Comparison of ENCODE assay signal across 3 cellular contexts in the genomic region with DNA sequence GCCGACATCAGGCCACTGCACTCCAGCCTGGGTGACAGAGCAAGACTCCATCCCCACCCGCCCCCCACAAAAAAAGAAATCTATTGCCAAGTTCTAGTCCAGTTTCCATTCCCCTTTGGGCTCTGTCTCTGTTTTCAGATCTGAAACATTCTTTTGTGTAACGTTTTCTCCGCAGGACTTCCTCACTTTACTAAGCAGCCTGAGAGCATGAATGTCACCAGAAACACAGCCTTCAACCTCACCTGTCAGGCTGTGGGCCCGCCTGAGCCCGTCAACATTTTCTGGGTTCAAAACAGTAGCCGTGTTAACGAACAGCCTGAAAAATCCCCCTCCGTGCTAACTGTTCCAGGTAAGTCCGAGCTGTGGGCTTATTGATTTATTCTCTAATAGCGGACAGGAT.
TF ChIP-seq lines count a peak whose summit lies in the region.

No MANE protein-coding gene starts in this region.

TF ChIP-seq in HCT116, 20 proteins besides CTCF, POLR2A, EP300 and RAD21:
- TF ChIP-seq SIN3A (IDR thresholded peaks at IDR 0.05; ENCODE audit: low read depth): no peak
- no peak for TF ChIP-seq ZNF274 (IDR thresholded peaks at IDR 0.05; ENCODE audit: low read depth, low read length)
- no peak for TF ChIP-seq EZH2 (IDR thresholded peaks at IDR 0.05)
- no peak for TF ChIP-seq CEBPB (IDR thresholded peaks at IDR 0.05; ENCODE audit: low read depth)
- no peak for TF ChIP-seq TCF7L2 (IDR thresholded peaks at IDR 0.05; ENCODE audit: borderline replicate concordance, extremely low read depth, insufficient read depth, insufficient read length)
- no peak for TF ChIP-seq YY1 (IDR thresholded peaks at IDR 0.05; ENCODE audit: extremely low read depth, insufficient replicate concordance, low read depth, low read length)
- no peak for TF ChIP-seq SP1 (IDR thresholded peaks at IDR 0.05; ENCODE audit: low read depth)
- TF ChIP-seq CBX3 (IDR thresholded peaks at IDR 0.05; ENCODE audit: low read depth): no peak
- TF ChIP-seq ZFX (IDR thresholded peaks at IDR 0.05): no peak
- TF ChIP-seq, protein P1, sequence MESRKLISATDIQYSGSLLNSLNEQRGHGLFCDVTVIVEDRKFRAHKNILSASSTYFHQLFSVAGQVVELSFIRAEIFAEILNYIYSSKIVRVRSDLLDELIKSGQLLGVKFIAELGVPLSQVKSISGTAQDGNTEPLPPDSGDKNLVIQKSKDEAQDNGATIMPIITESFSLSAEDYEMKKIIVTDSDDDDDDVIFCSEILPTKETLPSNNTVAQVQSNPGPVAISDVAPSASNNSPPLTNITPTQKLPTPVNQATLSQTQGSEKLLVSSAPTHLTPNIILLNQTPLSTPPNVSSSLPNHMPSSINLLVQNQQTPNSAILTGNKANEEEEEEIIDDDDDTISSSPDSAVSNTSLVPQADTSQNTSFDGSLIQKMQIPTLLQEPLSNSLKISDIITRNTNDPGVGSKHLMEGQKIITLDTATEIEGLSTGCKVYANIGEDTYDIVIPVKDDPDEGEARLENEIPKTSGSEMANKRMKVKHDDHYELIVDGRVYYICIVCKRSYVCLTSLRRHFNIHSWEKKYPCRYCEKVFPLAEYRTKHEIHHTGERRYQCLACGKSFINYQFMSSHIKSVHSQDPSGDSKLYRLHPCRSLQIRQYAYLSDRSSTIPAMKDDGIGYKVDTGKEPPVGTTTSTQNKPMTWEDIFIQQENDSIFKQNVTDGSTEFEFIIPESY (IDR thresholded peaks at IDR 0.05; ENCODE audit: extremely low read depth, insufficient replicate concordance, low read length): no peak
- TF ChIP-seq EZH2phosphoT487 (IDR thresholded peaks at IDR 0.05; ENCODE audit: borderline replicate concordance): no peak
- TF ChIP-seq, protein P2, sequence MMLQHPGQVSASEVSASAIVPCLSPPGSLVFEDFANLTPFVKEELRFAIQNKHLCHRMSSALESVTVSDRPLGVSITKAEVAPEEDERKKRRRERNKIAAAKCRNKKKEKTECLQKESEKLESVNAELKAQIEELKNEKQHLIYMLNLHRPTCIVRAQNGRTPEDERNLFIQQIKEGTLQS (IDR thresholded peaks at IDR 0.05): no peak
- TF ChIP-seq ELF1 (IDR thresholded peaks at IDR 0.05; ENCODE audit: borderline replicate concordance, low read depth): no peak
- TF ChIP-seq, protein P3, sequence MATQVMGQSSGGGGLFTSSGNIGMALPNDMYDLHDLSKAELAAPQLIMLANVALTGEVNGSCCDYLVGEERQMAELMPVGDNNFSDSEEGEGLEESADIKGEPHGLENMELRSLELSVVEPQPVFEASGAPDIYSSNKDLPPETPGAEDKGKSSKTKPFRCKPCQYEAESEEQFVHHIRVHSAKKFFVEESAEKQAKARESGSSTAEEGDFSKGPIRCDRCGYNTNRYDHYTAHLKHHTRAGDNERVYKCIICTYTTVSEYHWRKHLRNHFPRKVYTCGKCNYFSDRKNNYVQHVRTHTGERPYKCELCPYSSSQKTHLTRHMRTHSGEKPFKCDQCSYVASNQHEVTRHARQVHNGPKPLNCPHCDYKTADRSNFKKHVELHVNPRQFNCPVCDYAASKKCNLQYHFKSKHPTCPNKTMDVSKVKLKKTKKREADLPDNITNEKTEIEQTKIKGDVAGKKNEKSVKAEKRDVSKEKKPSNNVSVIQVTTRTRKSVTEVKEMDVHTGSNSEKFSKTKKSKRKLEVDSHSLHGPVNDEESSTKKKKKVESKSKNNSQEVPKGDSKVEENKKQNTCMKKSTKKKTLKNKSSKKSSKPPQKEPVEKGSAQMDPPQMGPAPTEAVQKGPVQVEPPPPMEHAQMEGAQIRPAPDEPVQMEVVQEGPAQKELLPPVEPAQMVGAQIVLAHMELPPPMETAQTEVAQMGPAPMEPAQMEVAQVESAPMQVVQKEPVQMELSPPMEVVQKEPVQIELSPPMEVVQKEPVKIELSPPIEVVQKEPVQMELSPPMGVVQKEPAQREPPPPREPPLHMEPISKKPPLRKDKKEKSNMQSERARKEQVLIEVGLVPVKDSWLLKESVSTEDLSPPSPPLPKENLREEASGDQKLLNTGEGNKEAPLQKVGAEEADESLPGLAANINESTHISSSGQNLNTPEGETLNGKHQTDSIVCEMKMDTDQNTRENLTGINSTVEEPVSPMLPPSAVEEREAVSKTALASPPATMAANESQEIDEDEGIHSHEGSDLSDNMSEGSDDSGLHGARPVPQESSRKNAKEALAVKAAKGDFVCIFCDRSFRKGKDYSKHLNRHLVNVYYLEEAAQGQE (IDR thresholded peaks at IDR 0.05; ENCODE audit: low read depth): no peak

TF ChIP-seq in liver, 16 proteins besides CTCF, POLR2A, EP300 and RAD21:
- TF ChIP-seq FOXA1 (IDR thresholded peaks at IDR 0.05) (no peak), TAF1 (conservative IDR thresholded peaks at IDR 0.05) (no peak), NR2F2 (IDR thresholded peaks at IDR 0.05) (no peak), FOXA2 (IDR thresholded peaks at IDR 0.05) (no peak), EGR1 (IDR thresholded peaks at IDR 0.05; ENCODE audit: low read depth in 2 of 2) (no peak), YY1 (IDR thresholded peaks at IDR 0.05) (no peak), HNF4G (IDR thresholded peaks at IDR 0.05) (no peak), SP1 (IDR thresholded peaks at IDR 0.05) (no peak)
- TF ChIP-seq, protein P1 (IDR thresholded peaks at IDR 0.05): no peak
- TF ChIP-seq, protein P2 (IDR thresholded peaks at IDR 0.05): no peak
- TF ChIP-seq, protein P4, sequence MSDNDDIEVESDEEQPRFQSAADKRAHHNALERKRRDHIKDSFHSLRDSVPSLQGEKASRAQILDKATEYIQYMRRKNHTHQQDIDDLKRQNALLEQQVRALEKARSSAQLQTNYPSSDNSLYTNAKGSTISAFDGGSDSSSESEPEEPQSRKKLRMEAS (IDR thresholded peaks at IDR 0.05): no peak

TF ChIP-seq in WTC11, 78 proteins besides CTCF, POLR2A, EP300 and RAD21:
- TF ChIP-seq, protein P5, sequence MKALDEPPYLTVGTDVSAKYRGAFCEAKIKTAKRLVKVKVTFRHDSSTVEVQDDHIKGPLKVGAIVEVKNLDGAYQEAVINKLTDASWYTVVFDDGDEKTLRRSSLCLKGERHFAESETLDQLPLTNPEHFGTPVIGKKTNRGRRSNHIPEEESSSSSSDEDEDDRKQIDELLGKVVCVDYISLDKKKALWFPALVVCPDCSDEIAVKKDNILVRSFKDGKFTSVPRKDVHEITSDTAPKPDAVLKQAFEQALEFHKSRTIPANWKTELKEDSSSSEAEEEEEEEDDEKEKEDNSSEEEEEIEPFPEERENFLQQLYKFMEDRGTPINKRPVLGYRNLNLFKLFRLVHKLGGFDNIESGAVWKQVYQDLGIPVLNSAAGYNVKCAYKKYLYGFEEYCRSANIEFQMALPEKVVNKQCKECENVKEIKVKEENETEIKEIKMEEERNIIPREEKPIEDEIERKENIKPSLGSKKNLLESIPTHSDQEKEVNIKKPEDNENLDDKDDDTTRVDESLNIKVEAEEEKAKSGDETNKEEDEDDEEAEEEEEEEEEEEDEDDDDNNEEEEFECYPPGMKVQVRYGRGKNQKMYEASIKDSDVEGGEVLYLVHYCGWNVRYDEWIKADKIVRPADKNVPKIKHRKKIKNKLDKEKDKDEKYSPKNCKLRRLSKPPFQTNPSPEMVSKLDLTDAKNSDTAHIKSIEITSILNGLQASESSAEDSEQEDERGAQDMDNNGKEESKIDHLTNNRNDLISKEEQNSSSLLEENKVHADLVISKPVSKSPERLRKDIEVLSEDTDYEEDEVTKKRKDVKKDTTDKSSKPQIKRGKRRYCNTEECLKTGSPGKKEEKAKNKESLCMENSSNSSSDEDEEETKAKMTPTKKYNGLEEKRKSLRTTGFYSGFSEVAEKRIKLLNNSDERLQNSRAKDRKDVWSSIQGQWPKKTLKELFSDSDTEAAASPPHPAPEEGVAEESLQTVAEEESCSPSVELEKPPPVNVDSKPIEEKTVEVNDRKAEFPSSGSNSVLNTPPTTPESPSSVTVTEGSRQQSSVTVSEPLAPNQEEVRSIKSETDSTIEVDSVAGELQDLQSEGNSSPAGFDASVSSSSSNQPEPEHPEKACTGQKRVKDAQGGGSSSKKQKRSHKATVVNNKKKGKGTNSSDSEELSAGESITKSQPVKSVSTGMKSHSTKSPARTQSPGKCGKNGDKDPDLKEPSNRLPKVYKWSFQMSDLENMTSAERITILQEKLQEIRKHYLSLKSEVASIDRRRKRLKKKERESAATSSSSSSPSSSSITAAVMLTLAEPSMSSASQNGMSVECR (CRISPR knock-in tag; IDR thresholded peaks at IDR 0.05; ENCODE audit: borderline replicate concordance): no peak
- TF ChIP-seq TCF7 (CRISPR knock-in tag; IDR thresholded peaks at IDR 0.05; ENCODE audit: low read depth) (no peak), NR3C1 (CRISPR knock-in tag; conservative IDR thresholded peaks at IDR 0.05; ENCODE audit: low read depth) (no peak)
